Comparison of ENCODE assay signal across 1 cellular context in the genomic region with DNA sequence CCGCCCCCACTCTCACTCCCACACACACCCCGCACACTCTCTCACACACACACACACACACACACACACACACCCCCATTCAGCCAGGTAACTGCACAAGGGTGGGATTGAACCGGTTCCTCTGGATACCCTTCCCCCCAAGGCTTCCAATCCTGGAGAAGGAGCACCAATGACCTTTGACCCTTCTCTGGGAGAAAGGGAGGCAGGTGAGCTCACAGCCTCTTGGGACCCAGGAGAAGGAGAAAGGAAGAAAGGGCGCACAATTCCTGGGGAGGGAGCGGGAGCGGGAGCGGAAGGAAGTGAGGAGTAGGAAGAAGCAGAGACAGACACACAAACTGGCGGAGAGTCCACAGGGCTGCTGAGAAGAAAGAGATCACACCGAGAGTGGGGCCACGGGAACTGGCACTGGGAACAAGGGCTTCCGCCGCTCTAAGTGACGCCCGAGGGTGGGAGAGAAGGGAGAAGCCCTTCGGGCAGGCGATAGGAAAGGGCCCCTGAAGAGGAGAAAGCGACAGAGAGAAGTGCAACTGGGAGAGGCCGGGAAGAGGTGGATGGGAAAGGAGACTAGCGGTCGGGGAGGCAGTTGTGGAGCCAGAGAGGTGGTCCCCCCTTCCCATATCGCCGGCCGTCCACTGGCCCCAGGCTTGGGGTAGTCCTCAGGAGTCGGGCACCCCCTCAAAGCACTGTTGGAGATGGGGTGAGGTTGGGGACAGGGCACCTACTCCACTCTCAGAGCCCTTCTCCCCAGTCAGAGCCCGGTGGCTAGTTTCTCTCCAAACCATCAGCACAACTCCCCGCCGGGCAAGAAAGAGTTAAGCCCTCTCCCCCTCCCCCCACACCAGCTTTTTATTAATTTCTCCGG.
TF ChIP-seq lines count a peak whose summit lies in the region.

No MANE protein-coding gene starts in this region.

TF ChIP-seq in HepG2, 621 proteins besides CTCF, POLR2A, EP300 and RAD21:
- TF ChIP-seq, protein P1, sequence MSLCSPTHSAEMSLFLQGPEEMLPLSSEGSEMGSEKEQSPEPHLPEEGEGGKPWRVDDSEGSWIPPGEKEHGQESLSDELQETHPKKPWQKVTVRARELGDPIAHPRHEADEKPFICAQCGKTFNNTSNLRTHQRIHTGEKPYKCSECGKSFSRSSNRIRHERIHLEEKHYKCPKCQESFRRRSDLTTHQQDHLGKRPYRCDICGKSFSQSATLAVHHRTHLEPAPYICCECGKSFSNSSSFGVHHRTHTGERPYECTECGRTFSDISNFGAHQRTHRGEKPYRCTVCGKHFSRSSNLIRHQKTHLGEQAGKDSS (CRISPR knock-in tag; IDR thresholded peaks at IDR 0.05; ENCODE audit: borderline replicate concordance, low read depth) = no peak
- no peak for TF ChIP-seq ZNF160 (CRISPR knock-in tag; IDR thresholded peaks at IDR 0.05)
- TF ChIP-seq, protein P2, sequence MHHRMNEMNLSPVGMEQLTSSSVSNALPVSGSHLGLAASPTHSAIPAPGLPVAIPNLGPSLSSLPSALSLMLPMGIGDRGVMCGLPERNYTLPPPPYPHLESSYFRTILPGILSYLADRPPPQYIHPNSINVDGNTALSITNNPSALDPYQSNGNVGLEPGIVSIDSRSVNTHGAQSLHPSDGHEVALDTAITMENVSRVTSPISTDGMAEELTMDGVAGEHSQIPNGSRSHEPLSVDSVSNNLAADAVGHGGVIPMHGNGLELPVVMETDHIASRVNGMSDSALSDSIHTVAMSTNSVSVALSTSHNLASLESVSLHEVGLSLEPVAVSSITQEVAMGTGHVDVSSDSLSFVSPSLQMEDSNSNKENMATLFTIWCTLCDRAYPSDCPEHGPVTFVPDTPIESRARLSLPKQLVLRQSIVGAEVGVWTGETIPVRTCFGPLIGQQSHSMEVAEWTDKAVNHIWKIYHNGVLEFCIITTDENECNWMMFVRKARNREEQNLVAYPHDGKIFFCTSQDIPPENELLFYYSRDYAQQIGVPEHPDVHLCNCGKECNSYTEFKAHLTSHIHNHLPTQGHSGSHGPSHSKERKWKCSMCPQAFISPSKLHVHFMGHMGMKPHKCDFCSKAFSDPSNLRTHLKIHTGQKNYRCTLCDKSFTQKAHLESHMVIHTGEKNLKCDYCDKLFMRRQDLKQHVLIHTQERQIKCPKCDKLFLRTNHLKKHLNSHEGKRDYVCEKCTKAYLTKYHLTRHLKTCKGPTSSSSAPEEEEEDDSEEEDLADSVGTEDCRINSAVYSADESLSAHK (CRISPR knock-in tag; IDR thresholded peaks at IDR 0.05; ENCODE audit: borderline replicate concordance) = no peak
- no peak for TF ChIP-seq KDM5B (CRISPR knock-in tag; IDR thresholded peaks at IDR 0.05; ENCODE audit: borderline replicate concordance)
- TF ChIP-seq, protein P3, sequence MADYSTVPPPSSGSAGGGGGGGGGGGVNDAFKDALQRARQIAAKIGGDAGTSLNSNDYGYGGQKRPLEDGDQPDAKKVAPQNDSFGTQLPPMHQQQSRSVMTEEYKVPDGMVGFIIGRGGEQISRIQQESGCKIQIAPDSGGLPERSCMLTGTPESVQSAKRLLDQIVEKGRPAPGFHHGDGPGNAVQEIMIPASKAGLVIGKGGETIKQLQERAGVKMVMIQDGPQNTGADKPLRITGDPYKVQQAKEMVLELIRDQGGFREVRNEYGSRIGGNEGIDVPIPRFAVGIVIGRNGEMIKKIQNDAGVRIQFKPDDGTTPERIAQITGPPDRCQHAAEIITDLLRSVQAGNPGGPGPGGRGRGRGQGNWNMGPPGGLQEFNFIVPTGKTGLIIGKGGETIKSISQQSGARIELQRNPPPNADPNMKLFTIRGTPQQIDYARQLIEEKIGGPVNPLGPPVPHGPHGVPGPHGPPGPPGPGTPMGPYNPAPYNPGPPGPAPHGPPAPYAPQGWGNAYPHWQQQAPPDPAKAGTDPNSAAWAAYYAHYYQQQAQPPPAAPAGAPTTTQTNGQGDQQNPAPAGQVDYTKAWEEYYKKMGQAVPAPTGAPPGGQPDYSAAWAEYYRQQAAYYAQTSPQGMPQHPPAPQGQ (CRISPR knock-in tag; IDR thresholded peaks at IDR 0.05; ENCODE audit: borderline replicate concordance) = no peak
- TF ChIP-seq ZNF10 (CRISPR knock-in tag; IDR thresholded peaks at IDR 0.05; ENCODE audit: borderline replicate concordance, low read depth) = no peak
- no peak for TF ChIP-seq KDM3A (CRISPR knock-in tag; IDR thresholded peaks at IDR 0.05; ENCODE audit: low read depth)
- TF ChIP-seq, protein P4, sequence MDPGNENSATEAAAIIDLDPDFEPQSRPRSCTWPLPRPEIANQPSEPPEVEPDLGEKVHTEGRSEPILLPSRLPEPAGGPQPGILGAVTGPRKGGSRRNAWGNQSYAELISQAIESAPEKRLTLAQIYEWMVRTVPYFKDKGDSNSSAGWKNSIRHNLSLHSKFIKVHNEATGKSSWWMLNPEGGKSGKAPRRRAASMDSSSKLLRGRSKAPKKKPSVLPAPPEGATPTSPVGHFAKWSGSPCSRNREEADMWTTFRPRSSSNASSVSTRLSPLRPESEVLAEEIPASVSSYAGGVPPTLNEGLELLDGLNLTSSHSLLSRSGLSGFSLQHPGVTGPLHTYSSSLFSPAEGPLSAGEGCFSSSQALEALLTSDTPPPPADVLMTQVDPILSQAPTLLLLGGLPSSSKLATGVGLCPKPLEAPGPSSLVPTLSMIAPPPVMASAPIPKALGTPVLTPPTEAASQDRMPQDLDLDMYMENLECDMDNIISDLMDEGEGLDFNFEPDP (CRISPR knock-in tag; conservative IDR thresholded peaks at IDR 0.05) = no peak
- TF ChIP-seq XRCC5 (optimal IDR thresholded peaks at IDR 0.05; ENCODE audit: low read length) = no peak
- peak; percentile 73; the same call in 1 of the 2 replicates for TF ChIP-seq EZH2 (conservative IDR thresholded peaks at IDR 0.05; ENCODE audit: low read depth, low read length)
- TF ChIP-seq KLF6 (CRISPR knock-in tag; IDR thresholded peaks at IDR 0.05) = no peak
- TF ChIP-seq ZNF652 (CRISPR knock-in tag; IDR thresholded peaks at IDR 0.05; ENCODE audit: borderline replicate concordance, low read depth) = peak; percentile 49; the same call in 1 of the 2 replicates
- TF ChIP-seq, protein P5, sequence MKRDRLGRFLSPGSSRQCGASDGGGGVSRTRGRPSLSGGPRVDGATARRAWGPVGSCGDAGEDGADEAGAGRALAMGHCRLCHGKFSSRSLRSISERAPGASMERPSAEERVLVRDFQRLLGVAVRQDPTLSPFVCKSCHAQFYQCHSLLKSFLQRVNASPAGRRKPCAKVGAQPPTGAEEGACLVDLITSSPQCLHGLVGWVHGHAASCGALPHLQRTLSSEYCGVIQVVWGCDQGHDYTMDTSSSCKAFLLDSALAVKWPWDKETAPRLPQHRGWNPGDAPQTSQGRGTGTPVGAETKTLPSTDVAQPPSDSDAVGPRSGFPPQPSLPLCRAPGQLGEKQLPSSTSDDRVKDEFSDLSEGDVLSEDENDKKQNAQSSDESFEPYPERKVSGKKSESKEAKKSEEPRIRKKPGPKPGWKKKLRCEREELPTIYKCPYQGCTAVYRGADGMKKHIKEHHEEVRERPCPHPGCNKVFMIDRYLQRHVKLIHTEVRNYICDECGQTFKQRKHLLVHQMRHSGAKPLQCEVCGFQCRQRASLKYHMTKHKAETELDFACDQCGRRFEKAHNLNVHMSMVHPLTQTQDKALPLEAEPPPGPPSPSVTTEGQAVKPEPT (CRISPR knock-in tag; IDR thresholded peaks at IDR 0.05; ENCODE audit: low read depth) = no peak
- no peak for TF ChIP-seq ZNF441 (CRISPR knock-in tag; IDR thresholded peaks at IDR 0.05; ENCODE audit: borderline replicate concordance)
- TF ChIP-seq, protein P6, sequence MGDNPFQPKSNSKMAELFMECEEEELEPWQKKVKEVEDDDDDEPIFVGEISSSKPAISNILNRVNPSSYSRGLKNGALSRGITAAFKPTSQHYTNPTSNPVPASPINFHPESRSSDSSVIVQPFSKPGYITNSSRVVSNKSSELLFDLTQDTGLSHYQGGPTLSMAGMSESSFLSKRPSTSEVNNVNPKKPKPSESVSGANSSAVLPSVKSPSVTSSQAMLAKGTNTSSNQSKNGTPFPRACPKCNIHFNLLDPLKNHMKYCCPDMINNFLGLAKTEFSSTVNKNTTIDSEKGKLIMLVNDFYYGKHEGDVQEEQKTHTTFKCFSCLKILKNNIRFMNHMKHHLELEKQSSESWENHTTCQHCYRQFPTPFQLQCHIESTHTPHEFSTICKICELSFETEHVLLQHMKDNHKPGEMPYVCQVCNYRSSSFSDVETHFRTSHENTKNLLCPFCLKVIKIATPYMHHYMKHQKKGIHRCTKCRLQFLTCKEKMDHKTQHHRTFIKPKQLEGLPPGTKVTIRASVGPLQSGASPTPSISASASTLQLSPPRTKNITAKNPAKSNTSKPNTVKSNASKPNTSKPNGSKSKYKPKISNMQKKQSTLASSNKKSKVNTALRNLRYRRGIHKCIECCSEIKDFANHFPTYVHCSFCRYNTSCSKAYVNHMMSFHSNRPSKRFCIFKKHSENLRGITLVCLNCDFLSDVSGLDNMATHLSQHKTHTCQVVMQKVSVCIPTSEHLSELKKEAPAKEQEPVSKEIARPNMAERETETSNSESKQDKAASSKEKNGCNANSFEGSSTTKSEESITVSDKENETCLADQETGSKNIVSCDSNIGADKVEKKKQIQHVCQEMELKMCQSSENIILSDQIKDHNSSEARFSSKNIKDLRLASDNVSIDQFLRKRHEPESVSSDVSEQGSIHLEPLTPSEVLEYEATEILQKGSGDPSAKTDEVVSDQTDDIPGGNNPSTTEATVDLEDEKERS (CRISPR knock-in tag; IDR thresholded peaks at IDR 0.05) = no peak
TF ChIP-seq in HepG2: peak in this region for 2.
